Comparison of ENCODE assay signal across 9 cellular contexts in genomic region chr11:65329944-65330403, GRCh38. TPM values are rescaled to one million over a fixed set of nuclear protein-coding genes. Genes with fewer than 3 reads are reported as not detected.
DNase-seq lines count a peak whose midpoint lies in the region; ATAC-seq and TF ChIP-seq lines count a peak whose summit lies in the region.
"Had no signal": no experiment of that assay in that cellular context is flagged by ENCODE, and none has a peak within 500 bp of the region (broad histone marks: within the 10 kb centered on the region; RNA-seq: fewer than 3 reads in every experiment).

No MANE protein-coding gene starts in this region.

- no peak overlapping the region for H3K27ac ChIP-seq in ascending aorta

- H3K9me3 Mint-ChIP-seq in T-helper 2 cell treated with Interferon-gamma antibody and Interleukin-4, amounts not matched to agents 5 μg/mL and 100 μg/mL, for 36 hours, result no peaks in the 10 kb centered on the region

- intact Hi-C loops in ascending aorta (cut with DNase I), result loop anchor here (1.0 kb wide), 1 partner anchor 15 kb away; no protein-coding TSS in a partner anchor

- DNase-seq in GM10266 (ENCODE audit: extremely low spot score) (peak; percentile 76), NCI-H187 treated with DMSO at 0.1 percent for 48 hours (lab: John Stamatoyannopoulos, UW) (peak; percentile 64), ascending aorta (ENCODE audit: low spot score in 2 of 2) (peak in 1 of 2 donors; percentile 94), hippocampal formation (lab: John Stamatoyannopoulos, UW) (peak; percentile 75 to 81), skeletal muscle cell (ENCODE audit: low read depth) (peak; percentile 73)
- peak; percentile 75 for DNase-seq in T-helper 2 cell treated with Interferon-gamma antibody and Interleukin-4, amounts not matched to agents 5 μg/mL and 100 μg/mL, for 36 hours (ENCODE audit: low spot score)

- peaks cover 0 to 13% of the 10 kb centered on the region in 2 donors for H3K4me1 ChIP-seq in ascending aorta

- H3K27ac Mint-ChIP-seq in T-helper 2 cell treated with Interferon-gamma antibody and Interleukin-4, amounts not matched to agents 5 μg/mL and 100 μg/mL, for 36 hours, result no peak overlapping the region

- H3K27me3 Mint-ChIP-seq in T-helper 2 cell treated with Interferon-gamma antibody and Interleukin-4, amounts not matched to agents 5 μg/mL and 100 μg/mL, for 36 hours (ENCODE audit: low read depth), result no peaks in the 10 kb centered on the region

- H3K9me3 ChIP-seq in ascending aorta, result no peaks in the 10 kb centered on the region

- H3K4me1 Mint-ChIP-seq in T-helper 2 cell treated with Interferon-gamma antibody and Interleukin-4, amounts not matched to agents 5 μg/mL and 100 μg/mL, for 36 hours (ENCODE audit: low read depth), result peaks cover 13% of the 10 kb centered on the region

- no peak overlapping the region for H3K4me3 ChIP-seq in ascending aorta
- no peak overlapping the region for H3K4me3 ChIP-seq in skeletal muscle cell (ENCODE audit: low read depth, low read length)

- no peak for ATAC-seq in GM21390 (IDR thresholded peaks at IDR 0.05; ENCODE audit: unreplicated experiment)
- ATAC-seq in HG02884 (IDR thresholded peaks at IDR 0.05; ENCODE audit: unreplicated experiment), result no peak

- no peaks in the 10 kb centered on the region for H3K36me3 ChIP-seq in ascending aorta

- TF ChIP-seq CTCF in GM10266 (IDR thresholded peaks at IDR 0.05; ENCODE audit: control insufficient read depth, insufficient read depth, low read depth, missing control alignments) (peak; percentile 83), ascending aorta (IDR thresholded peaks at IDR 0.05) (peak; percentile 66 to 73 (median 67))

- H3K27me3 ChIP-seq in ascending aorta, result no peaks in the 10 kb centered on the region

- H3K36me3 Mint-ChIP-seq in T-helper 2 cell treated with Interferon-gamma antibody and Interleukin-4, amounts not matched to agents 5 μg/mL and 100 μg/mL, for 36 hours (ENCODE audit: low read depth), result peaks cover 4% of the 10 kb centered on the region

- no peak overlapping the region for H3K4me3 Mint-ChIP-seq in T-helper 2 cell treated with Interferon-gamma antibody and Interleukin-4, amounts not matched to agents 5 μg/mL and 100 μg/mL, for 36 hours

RNA-seq across cellular contexts. Expression of gene DPF2, which starts 3.7 kb away (rescaled TPM):
- total RNA-seq in ascending aorta, result 70.9 TPM

RNA-seq across cellular contexts. Expression of gene CDC42EP2, which starts 15.3 kb away (rescaled TPM):
- 20.6 TPM for total RNA-seq in ascending aorta

RNA-seq across cellular contexts. Expression of gene TIGD3, which starts 24.6 kb away (rescaled TPM):
- total RNA-seq in ascending aorta, result not detected
- total RNA-seq: subcutaneous adipose tissue had no signal

RNA-seq across cellular contexts. Expression of gene SLC25A45, which starts 52.5 kb away (rescaled TPM):
- total RNA-seq in ascending aorta, result 11.4 TPM

RNA-seq across cellular contexts. Expression of gene FRMD8, which starts 56.5 kb away (rescaled TPM):
- 99.3 TPM for total RNA-seq in ascending aorta
